ENCODE assay signal across 15 cellular contexts in genomic region chr10:115050375-115050960, GRCh38. TPM values are rescaled to one million over a fixed set of nuclear protein-coding genes. Genes with fewer than 3 reads are reported as not detected.
DNase-seq lines count a peak whose midpoint lies in the region; ATAC-seq, FAIRE-seq and TF ChIP-seq lines count a peak whose summit lies in the region.
"Had no signal": no experiment of that assay in that cellular context is flagged by ENCODE, and none has a peak within 500 bp of the region (broad histone marks: within the 10 kb centered on the region; RNA-seq: fewer than 3 reads in every experiment).

No MANE protein-coding gene starts in this region.

- H2BK5ac ChIP-seq in H9 (ENCODE audit: insufficient read length, low read length) (no peak overlapping the region), mesendoderm (ENCODE audit: low read length) (peak overlapping the region; percentile 70)

- H3K4ac ChIP-seq in H9 (ENCODE audit: low read depth, low read length) (no peak overlapping the region), mesendoderm (ENCODE audit: low read depth, low read length) (peak overlapping the region; percentile 52)

- H3K4me1 ChIP-seq in H9 (ENCODE audit: insufficient read depth, low read length) (no peaks in the 10 kb centered on the region; the same call in 1 of the 2 replicates), K562 (replicated peaks in 1 of 2; ENCODE audit: control insufficient read depth in 2 of 2, insufficient read depth in 2 of 2, low read length in 2 of 2) (no peaks in the 10 kb centered on the region), mesendoderm (ENCODE audit: control insufficient read depth, low read depth, low read length) (peaks cover 4% of the 10 kb centered on the region)

- H3K27ac ChIP-seq in H9 (ENCODE audit: insufficient read length, low read depth, low read length): no peak overlapping the region
- no peak overlapping the region for H3K27ac ChIP-seq in K562 (ENCODE audit: extremely low read depth, low read depth, low read length)
- H3K27ac ChIP-seq in mesendoderm (ENCODE audit: low read depth, low read length): peak overlapping the region; percentile 37

- in situ Hi-C loops in K562 (cut with MboI): no loop called here

- H3K4me2 ChIP-seq in H9 (ENCODE audit: insufficient read depth, insufficient read length, low read length) (no peak overlapping the region), K562 (ENCODE audit: insufficient read depth, low read length) (no peak overlapping the region), mesendoderm (ENCODE audit: low read length) (no peak overlapping the region)

- H3K14ac ChIP-seq in H9 (ENCODE audit: insufficient read depth, low read length): no peak overlapping the region

- H3K27me3 Mint-ChIP-seq in H9 (ENCODE audit: low read depth): no peaks in the 10 kb centered on the region
- peaks cover 3% of the 10 kb centered on the region for H3K27me3 Mint-ChIP-seq in progenitor cell of endocrine pancreas
- H3K27me3 Mint-ChIP-seq in activated naive CD4-positive, alpha-beta T cell treated with anti-CD3 and anti-CD28 coated beads, Interleukin-2, amount 10 ng/mL, durations not matched to agents 7 days and 5 days: no peaks in the 10 kb centered on the region

- no peaks in the 10 kb centered on the region for H3K27me3 ChIP-seq in H9 (ENCODE audit: insufficient read depth, low read length)
- H3K27me3 ChIP-seq in K562 (ENCODE audit: control insufficient read depth in 2 of 2, insufficient read depth in 2 of 2, low read length in 2 of 2): no peaks in the 10 kb centered on the region
- H3K27me3 ChIP-seq in mesendoderm (ENCODE audit: insufficient read depth, low read length, poor library complexity): no peaks in the 10 kb centered on the region

- H2BK15ac ChIP-seq in H9 (ENCODE audit: low read depth, low read length) (no peak overlapping the region), mesendoderm (replicated peaks; ENCODE audit: low read depth) (peak overlapping the region; percentile 4)

- CTCF ChIA-PET in K562 (lab: Yijun Ruan, JAX; ENCODE audit: low intra/inter-chr PET ratio): no interaction called here
- CTCF ChIA-PET in activated naive CD4-positive, alpha-beta T cell treated with anti-CD3 and anti-CD28 coated beads, Interleukin-2, amount 10 ng/mL, durations not matched to agents 7 days and 5 days (lab: Charles Lee): no interaction called here

- TF ChIP-seq CTCF in H9 (conservative IDR thresholded peaks at IDR 0.05): no peak
- TF ChIP-seq CTCF in K562 (IDR thresholded peaks at IDR 0.05 in 2 of 3, conservative IDR thresholded peaks at IDR 0.05 in 1 of 3; ENCODE audit: insufficient read depth in 2 of 3, low read depth in 1 of 3, low read length in 3 of 3): no peak
- TF ChIP-seq CTCF in progenitor cell of endocrine pancreas (IDR thresholded peaks at IDR 0.05; ENCODE audit: unreplicated experiment): no peak

- H2BK20ac ChIP-seq in H9 (ENCODE audit: low read depth, low read length, poor library complexity, severe bottlenecking): no peak overlapping the region

- H4K91ac ChIP-seq in H9 (ENCODE audit: insufficient read length, low read depth, low read length): no peak overlapping the region

- H2BK120ac ChIP-seq in H9 (ENCODE audit: low read depth, low read length, poor library complexity, severe bottlenecking) (no peak overlapping the region), mesendoderm (ENCODE audit: low read depth, low read length) (peak overlapping the region; percentile 54)

- H4K5ac ChIP-seq in H9 (ENCODE audit: insufficient read length, low read depth, low read length): no peak overlapping the region
- no peak overlapping the region for H4K5ac ChIP-seq in mesendoderm (ENCODE audit: low read length)

- H3K4me3 Mint-ChIP-seq in H9 (no peak overlapping the region), progenitor cell of endocrine pancreas (ENCODE audit: low read depth) (no peak overlapping the region)
- no peak overlapping the region for H3K4me3 Mint-ChIP-seq in activated naive CD4-positive, alpha-beta T cell treated with anti-CD3 and anti-CD28 coated beads, Interleukin-2, amount 10 ng/mL, durations not matched to agents 7 days and 5 days

- H3K23me2 ChIP-seq in H9 (ENCODE audit: insufficient read length, low read depth, low read length, poor library complexity, severe bottlenecking): no peaks in the 10 kb centered on the region

- no peak overlapping the region for H4K8ac ChIP-seq in H9 (replicated peaks; ENCODE audit: insufficient read length, low read depth, low read length)
- no peak overlapping the region for H4K8ac ChIP-seq in mesendoderm (ENCODE audit: low read depth, low read length)

- H3K4me3 ChIP-seq in K562 (no peak overlapping the region), mesendoderm (ENCODE audit: low read length) (no peak overlapping the region)

- intact Hi-C loops in K562 (cut with micrococcal nuclease): no loop called here

- H3K9ac ChIP-seq in H9 (ENCODE audit: extremely low read depth, insufficient read length, low read length): no peak overlapping the region
- H3K9ac ChIP-seq in K562 (ENCODE audit: insufficient read depth in 1 of 2, low read depth in 2 of 2, low read length in 2 of 2): no peak overlapping the region
- no peak overlapping the region for H3K9ac ChIP-seq in mesendoderm (ENCODE audit: low read length)

- no peak for DNase-seq in H9
- DNase-seq in K562 (ENCODE audit: extremely low read depth in 1 of 4, low spot score in 3 of 4): peak in 1 of 4 experiments; percentile 2
- DNase-seq in mesendoderm: peak; percentile 81
- no peak for DNase-seq in progenitor cell of endocrine pancreas (ENCODE audit: low spot score, unreplicated experiment)
- no peak for DNase-seq in activated naive CD4-positive, alpha-beta T cell treated with anti-CD3 and anti-CD28 coated beads, Interleukin-2, amount 10 ng/mL, durations not matched to agents 7 days and 5 days
- no peak for DNase-seq in KG1 (lab: John Stamatoyannopoulos, UW)
- DNase-seq in H54 (ENCODE audit: insufficient read length, low spot score): no peak
- DNase-seq: COR-L47, MV-4-11, NCI-H1417, NCI-H187 treated with DMSO at 0.1 percent for 48 hours, NCI-H526 treated with DMSO at 0.1 percent for 48 hours, RPMI8226, SIG-M5 had no signal

- FAIRE-seq in K562 (lab: Jason Lieb, UNC) (no peak), H54 (lab: Jason Lieb, UNC) (no peak)

- H3K9me3 ChIP-seq in H9 (ENCODE audit: control insufficient read depth, low read depth, low read length) (no peaks in the 10 kb centered on the region), K562 (replicated peaks; ENCODE audit: control insufficient read depth, insufficient read depth, low read depth, low read length) (no peaks in the 10 kb centered on the region)

- TF ChIP-seq EP300 in K562 (IDR thresholded peaks at IDR 0.05; ENCODE audit: low read length): no peak

- peak overlapping the region; percentile 76 for H2BK12ac ChIP-seq in H9 (ENCODE audit: insufficient read length, low read depth, low read length)

- ATAC-seq in K562: peak; percentile 26; the same call in 1 of the 3 replicates
- no peak for ATAC-seq in HG03045 (IDR thresholded peaks at IDR 0.05; ENCODE audit: unreplicated experiment)

- no TSS peak for BruUV-seq in K562 (replicated peaks; lab: Mats Ljungman, UMichigan)

- POLR2A ChIA-PET in K562 (lab: Yijun Ruan, JAX): no interaction called here

- no peak overlapping the region for H2AK5ac ChIP-seq in H9 (ENCODE audit: insufficient read length, low read length)
- no peak overlapping the region for H2AK5ac ChIP-seq in mesendoderm (ENCODE audit: low read length)

- H3K27ac Mint-ChIP-seq in H9 (peak overlapping the region in 2 of 3 experiments; percentile 21 to 78; a peak in 3 of 7 replicates), progenitor cell of endocrine pancreas (peak overlapping the region; percentile 91)
- H3K27ac Mint-ChIP-seq in activated naive CD4-positive, alpha-beta T cell treated with anti-CD3 and anti-CD28 coated beads, Interleukin-2, amount 10 ng/mL, durations not matched to agents 7 days and 5 days: no peak overlapping the region

- WGBS in H9 (ENCODE audit: extremely low coverage, insufficient read length, low lambda C conversion rate): no CpG with 5 or more reads among the region's 3 CpGs
- 10% methylated on average over 1 of the region's 3 CpGs for WGBS in K562 (ENCODE audit: insufficient coverage, low coverage, missing lambda C conversion rate)
- no CpG with 5 or more reads among the region's 3 CpGs for WGBS in mesendoderm (ENCODE audit: extremely low coverage, insufficient coverage, low lambda C conversion rate)

- H3T11ph ChIP-seq in H9 (ENCODE audit: low read length): no peak overlapping the region

- no peaks in the 10 kb centered on the region for H3K36me3 Mint-ChIP-seq in H9 (ENCODE audit: insufficient read depth in 1 of 3, low read depth in 3 of 3)
- no peaks in the 10 kb centered on the region for H3K36me3 Mint-ChIP-seq in progenitor cell of endocrine pancreas (ENCODE audit: insufficient read depth)
- no peaks in the 10 kb centered on the region for H3K36me3 Mint-ChIP-seq in activated naive CD4-positive, alpha-beta T cell treated with anti-CD3 and anti-CD28 coated beads, Interleukin-2, amount 10 ng/mL, durations not matched to agents 7 days and 5 days

- TF ChIP-seq POLR2A in K562 (conservative IDR thresholded peaks at IDR 0.05) (no peak), H54 (IDR thresholded peaks at IDR 0.05; ENCODE audit: low read depth, low read length) (no peak)

- no peak overlapping the region for H3K56ac ChIP-seq in H9 (ENCODE audit: insufficient read length, low read depth, low read length)
- H3K56ac ChIP-seq in mesendoderm (ENCODE audit: low read length): peak overlapping the region; percentile 5

- no peaks in the 10 kb centered on the region for H3K9me1 ChIP-seq in K562 (ENCODE audit: control insufficient read depth, insufficient read depth, low read length)

- H3K18ac ChIP-seq in H9 (ENCODE audit: insufficient read length, low read depth, low read length) (peak overlapping the region; percentile 7), mesendoderm (ENCODE audit: low read length) (peak overlapping the region; percentile 64)

- H3K36me3 ChIP-seq in K562 (ENCODE audit: control insufficient read depth, insufficient read depth, low read length): no peaks in the 10 kb centered on the region
- H3K36me3 ChIP-seq in mesendoderm (ENCODE audit: control insufficient read depth, insufficient read depth, low read length): no peaks in the 10 kb centered on the region

- peaks cover 25 to 41% of the 10 kb centered on the region in 2 experiments for H3K4me1 Mint-ChIP-seq in H9
- H3K4me1 Mint-ChIP-seq in progenitor cell of endocrine pancreas (ENCODE audit: low read depth): peaks cover 12% of the 10 kb centered on the region
- H3K4me1 Mint-ChIP-seq in activated naive CD4-positive, alpha-beta T cell treated with anti-CD3 and anti-CD28 coated beads, Interleukin-2, amount 10 ng/mL, durations not matched to agents 7 days and 5 days: no peaks in the 10 kb centered on the region

- H3K23ac ChIP-seq in H9 (ENCODE audit: insufficient read length, low read depth, low read length) (no peak overlapping the region), mesendoderm (ENCODE audit: low read length) (no peak overlapping the region)

- TF ChIP-seq RAD21 in K562 (CRISPR knock-in tag; conservative IDR thresholded peaks at IDR 0.05 in 1 of 2, IDR thresholded peaks at IDR 0.05 in 1 of 2): no peak

- H3K9me3 Mint-ChIP-seq in H9 (no peaks in the 10 kb centered on the region), progenitor cell of endocrine pancreas (ENCODE audit: low read depth) (no peaks in the 10 kb centered on the region)
- no peaks in the 10 kb centered on the region for H3K9me3 Mint-ChIP-seq in activated naive CD4-positive, alpha-beta T cell treated with anti-CD3 and anti-CD28 coated beads, Interleukin-2, amount 10 ng/mL, durations not matched to agents 7 days and 5 days

- H3K79me2 ChIP-seq in H9 (ENCODE audit: insufficient read depth, low read length) (no peaks in the 10 kb centered on the region), K562 (ENCODE audit: control insufficient read depth, insufficient read depth, low read length) (no peaks in the 10 kb centered on the region), mesendoderm (ENCODE audit: control insufficient read depth, insufficient read depth, low read length) (no peaks in the 10 kb centered on the region)

- H3K79me1 ChIP-seq in H9 (ENCODE audit: insufficient read depth, low read depth, low read length, poor library complexity, severe bottlenecking): no peaks in the 10 kb centered on the region
- no peaks in the 10 kb centered on the region for H3K79me1 ChIP-seq in mesendoderm (ENCODE audit: low read length)

- H4K20me1 ChIP-seq in H9 (ENCODE audit: control insufficient read depth, insufficient read depth, insufficient read length) (no peaks in the 10 kb centered on the region), K562 (replicated peaks; ENCODE audit: control insufficient read depth, insufficient read depth, low read length) (no peaks in the 10 kb centered on the region)

- H2AFZ ChIP-seq in H9 (ENCODE audit: low read length): no peak overlapping the region
- H2AFZ ChIP-seq in K562 (ENCODE audit: low read depth, low read length): no peak overlapping the region

RNA-seq across cellular contexts. Expression of gene ATRNL1, which starts 42.7 kb away (rescaled TPM):
- total RNA-seq in H9 (2021): 9.2 and 9.3 TPM in 2 replicates
- not detected in 2 replicates for total RNA-seq in K562 (2011; cell fraction: chromatin; rRNA removed; ENCODE audit: low replicate concordance)
- total RNA-seq in K562 (2011; cell fraction: nucleolus; rRNA removed): not detected in 2 replicates
- not detected in 2 replicates for total RNA-seq in K562 (2011; cell fraction: nucleoplasm; rRNA removed)
- not detected in 2 replicates for total RNA-seq in K562 (2014; rRNA removed)
- not detected in 2 replicates for total RNA-seq in K562 (2014; rRNA removed; fragmentation: Illumina TruSeq; extraction: Trizol)
- not detected in 2 replicates for total RNA-seq in K562 (2015; rRNA removed; fragmentation: Illumina TruSeq; extraction: Trizol)
- total RNA-seq in K562 (2021): 0.18 TPM in 2 replicates
- polyA plus RNA-seq in K562 (2011; rRNA removed): not detected in 2 replicates
- polyA plus RNA-seq in K562 (2011; cell fraction: cytosol; rRNA removed): not detected in 2 replicates
- not detected in 2 replicates for polyA plus RNA-seq in K562 (2011; cell fraction: nucleus; rRNA removed)
- polyA plus RNA-seq in K562 (2012): not detected in 2 replicates
- polyA plus RNA-seq in K562 (2014; fragmentation: Illumina TruSeq; extraction: Trizol): not detected in 2 replicates
- polyA plus RNA-seq in K562 (2014; fragmentation: Nextera tagmentation; extraction: Ambion mirVana): not detected
- not detected in 2 replicates for polyA plus RNA-seq in K562 (2014; rRNA removed)
- polyA minus RNA-seq in K562 (2011; rRNA and poly(A)+ RNA removed): not detected in 2 replicates
- polyA minus RNA-seq in K562 (2011; cell fraction: cytosol; rRNA and poly(A)+ RNA removed): not detected in 2 replicates
- not detected in 2 replicates for polyA minus RNA-seq in K562 (2011; cell fraction: nucleus; rRNA and poly(A)+ RNA removed)
- polyA plus RNA-seq in mesendoderm (2013, experiment 1 of 2): 5.6 TPM
- polyA plus RNA-seq in mesendoderm (2013, experiment 2 of 2): 4.7 TPM
- total RNA-seq in progenitor cell of endocrine pancreas: 24.2 and 25.9 TPM in 2 replicates
